14 cellular contexts compared by ENCODE assay signal in the genomic region with DNA sequence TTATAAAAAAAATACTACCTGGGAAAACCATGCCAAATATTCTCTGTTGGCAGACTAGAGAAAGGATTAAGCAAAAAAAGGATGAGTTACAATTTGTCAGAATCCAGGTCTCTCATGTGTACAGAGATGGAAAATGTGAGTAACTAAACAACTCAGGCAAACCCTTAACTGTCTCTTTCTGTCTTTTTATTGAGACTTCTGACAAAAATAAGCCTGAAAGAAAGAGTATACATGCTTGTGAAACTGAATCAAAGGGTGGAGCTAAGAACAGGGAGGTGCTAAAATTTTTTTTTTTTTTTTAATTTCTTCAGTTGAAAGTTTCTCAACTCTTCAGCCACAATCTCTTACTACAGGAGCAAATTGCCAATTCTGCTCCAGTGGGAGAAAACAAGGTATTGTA.
DNase-seq lines count a peak whose midpoint lies in the region; ATAC-seq, FAIRE-seq and TF ChIP-seq lines count a peak whose summit lies in the region.
"Had no signal": no experiment of that assay in that cellular context is flagged by ENCODE, and none has a peak within 500 bp of the region (broad histone marks: within the 10 kb centered on the region; RNA-seq: fewer than 3 reads in every experiment).

A gene with protein sequence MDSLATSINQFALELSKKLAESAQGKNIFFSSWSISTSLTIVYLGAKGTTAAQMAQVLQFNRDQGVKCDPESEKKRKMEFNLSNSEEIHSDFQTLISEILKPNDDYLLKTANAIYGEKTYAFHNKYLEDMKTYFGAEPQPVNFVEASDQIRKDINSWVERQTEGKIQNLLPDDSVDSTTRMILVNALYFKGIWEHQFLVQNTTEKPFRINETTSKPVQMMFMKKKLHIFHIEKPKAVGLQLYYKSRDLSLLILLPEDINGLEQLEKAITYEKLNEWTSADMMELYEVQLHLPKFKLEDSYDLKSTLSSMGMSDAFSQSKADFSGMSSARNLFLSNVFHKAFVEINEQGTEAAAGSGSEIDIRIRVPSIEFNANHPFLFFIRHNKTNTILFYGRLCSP (plus strand): TSS at position 310 of the 400 bp plus-strand sequence. CDS start 7,553 bp downstream, outside the sequence.

- H3K27ac ChIP-seq in OCI-LY3 (ENCODE audit: low read length) (no peak within 1 kb of the TSS), substantia nigra (ENCODE audit: low read depth, low read length, poor library complexity, severe bottlenecking) (no peak within 1 kb of the TSS)
- H3K27ac ChIP-seq: right lobe of liver had no signal

- no peaks in the 10 kb centered on the region for H3K9me3 ChIP-seq in OCI-LY3 (ENCODE audit: insufficient read depth, low read length)
- H3K9me3 ChIP-seq: right lobe of liver had no signal

- DNase-seq in GM18507 (ENCODE audit: extremely low spot score, insufficient read length, low read depth) (no peak), NCI-H2227 treated with DMSO at 0.1 percent for 48 hours (lab: John Stamatoyannopoulos, UW) (no peak), substantia nigra (lab: John Stamatoyannopoulos, UW) (no peak), iPS-NIHi7 (ENCODE audit: extremely low spot score) (no peak)
- DNase-seq in stimulated activated CD4-positive, alpha-beta T cell treated with anti-CD3 and anti-CD28 coated beads, Interleukin-4, amount 100 ng/mL, for 24 hours = no peak
- DNase-seq: activated CD4-positive, alpha-beta T cell treated with anti-CD3 and anti-CD28 coated beads, Interleukin-2, amount 50 U/mL, for 1 hour; CD4-positive, CD25-positive, alpha-beta regulatory T cell; NCI-H2081 treated with DMSO at 0.1 percent for 48 hours; right lobe of liver; SHP77 treated with DMSO at 0.1 percent for 48 hours had no signal

- no peak for TF ChIP-seq CTCF in OCI-LY3 (IDR thresholded peaks at IDR 0.05; ENCODE audit: low read depth, low read length)

- H3K4me1 ChIP-seq in OCI-LY3 (ENCODE audit: low read length) = peaks cover 25% of the 10 kb centered on the region
- H3K4me1 ChIP-seq: right lobe of liver had no signal

- no peak within 1 kb of the TSS for H3K4me2 ChIP-seq in OCI-LY3 (ENCODE audit: low read length)

- no peaks in the 10 kb centered on the region for H3K36me3 ChIP-seq in OCI-LY3 (replicated peaks; ENCODE audit: low read depth, low read length)
- H3K36me3 ChIP-seq: right lobe of liver had no signal

- no peaks in the 10 kb centered on the region for H3K79me2 ChIP-seq in OCI-LY3 (ENCODE audit: low read length)

- no peaks in the 10 kb centered on the region for H4K20me1 ChIP-seq in OCI-LY3 (ENCODE audit: insufficient read depth, low read length)

- no peaks in the 10 kb centered on the region for H3K27me3 ChIP-seq in OCI-LY3 (ENCODE audit: low read depth, low read length)
- H3K27me3 ChIP-seq: right lobe of liver had no signal

- ATAC-seq in GM21447 (IDR thresholded peaks at IDR 0.05; ENCODE audit: unreplicated experiment) (peak; percentile 81), HG03095 (IDR thresholded peaks at IDR 0.05; ENCODE audit: unreplicated experiment) (peak; percentile 67)
- ATAC-seq: right lobe of liver had no signal

- H3K4me3 ChIP-seq in OCI-LY3 (ENCODE audit: low read length) = no peak within 1 kb of the TSS
- H3K4me3 ChIP-seq: right lobe of liver had no signal

- peak; percentile 26 for FAIRE-seq in GM18507 (lab: Jason Lieb, UNC)
- FAIRE-seq: GM12892 had no signal

- 0 out of 2 replicates have a peak within 1 kb of the TSS, but pooled peaks have one; percentile 11 for H2AFZ ChIP-seq in OCI-LY3 (ENCODE audit: low read depth, low read length)

- H3K9ac ChIP-seq in OCI-LY3 (ENCODE audit: low read length) = no peak within 1 kb of the TSS
